In the genomic region with DNA sequence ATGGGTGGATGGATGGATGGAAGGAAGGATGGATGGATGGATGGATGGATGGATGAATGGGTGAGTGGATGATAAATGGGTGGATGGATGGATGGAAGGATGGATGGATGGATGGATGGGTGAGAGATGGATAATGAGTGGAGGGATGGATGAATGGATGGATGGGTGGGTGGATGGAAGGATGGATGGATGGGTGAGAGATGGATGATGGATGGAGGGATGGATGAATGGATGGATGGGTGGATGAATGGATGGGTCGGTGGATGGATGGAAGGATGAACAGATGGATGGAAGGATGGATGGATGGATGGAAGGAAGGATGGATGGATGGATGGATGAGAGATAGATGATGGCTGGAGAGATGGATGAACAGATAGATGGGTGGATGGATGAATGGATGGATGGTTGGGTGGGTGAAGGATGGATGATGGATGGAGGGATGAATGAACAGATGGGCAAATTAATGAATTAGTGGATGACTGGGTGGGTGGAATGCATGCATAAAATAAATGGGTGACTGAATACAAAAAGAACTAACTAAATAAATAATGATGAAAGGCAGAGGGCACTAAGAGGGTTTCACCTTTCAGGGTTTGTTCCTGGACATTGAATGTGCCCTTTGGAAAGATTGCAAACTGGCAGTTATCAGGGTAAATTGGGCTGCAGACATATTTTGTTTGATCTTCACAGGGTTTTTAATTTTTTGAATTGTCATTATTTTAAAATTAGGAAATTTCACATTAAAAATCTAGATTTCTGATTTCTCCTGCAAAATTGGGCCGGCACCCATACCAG, we compare ENCODE assay signal across 18 cellular contexts. TPM values are rescaled to one million over a fixed set of nuclear protein-coding genes. Genes with fewer than 3 reads are reported as not detected.
DNase-seq lines count a peak whose midpoint lies in the region; ATAC-seq, FAIRE-seq and TF ChIP-seq lines count a peak whose summit lies in the region.
"Had no signal": no experiment of that assay in that cellular context is flagged by ENCODE, and none has a peak within 500 bp of the region (broad histone marks: within the 10 kb centered on the region; RNA-seq: fewer than 3 reads in every experiment).

No MANE protein-coding gene starts in this region.

- in situ Hi-C loops in HepG2 (cut with HindIII; ENCODE audit: extremely low pct_ligation_motif_present, low pct_unique_long_range_greater_than_20kb) = no loop called here

- peaks cover 0 to 5% (median 0%) of the 10 kb centered on the region in 11 experiments; a peak in 1 of 22 replicates for H3K36me3 ChIP-seq in BLaER1 treated with 17β-estradiol and CSF1 and Interleukin-3, amounts not matched to agents 10 nM and 100 nM
- H3K36me3 ChIP-seq in RWPE2 (ENCODE audit: low read depth) (no peaks in the 10 kb centered on the region), HepG2 (replicated peaks in 1 of 2; ENCODE audit: control insufficient read depth in 1 of 2, insufficient read depth in 2 of 2, low read length in 2 of 2) (no peaks in the 10 kb centered on the region)

- ATAC-seq in A549 (no peak), RWPE2 (ENCODE audit: low read depth) (no peak), HepG2 (no peak), GM18505 (IDR thresholded peaks at IDR 0.05; ENCODE audit: unreplicated experiment) (no peak), GM18502 (IDR thresholded peaks at IDR 0.05; ENCODE audit: poor library complexity, unreplicated experiment) (no peak)

- DNase-seq in A549 (ENCODE audit: low read depth in 1 of 2, low spot score in 1 of 2) (no peak), RWPE2 (ENCODE audit: low spot score) (no peak), HepG2 (ENCODE audit: low spot score) (no peak), NCI-H2196 treated with DMSO at 0.1 percent for 48 hours (lab: John Stamatoyannopoulos, UW; ENCODE audit: unreplicated experiment) (no peak)
- DNase-seq: C1 segment of cervical spinal cord, H9, KBM-7, NCI-H1092 treated with DMSO at 0.1 percent for 48 hours, NCI-H2081, NCI-H2171 treated with DMSO at 0.1 percent for 48 hours, NCI-H446 treated with DMSO at 0.1 percent for 48 hours, NCI-H526 treated with DMSO at 0.1 percent for 48 hours, OCI-M1, SHP77 treated with DMSO at 0.1 percent for 48 hours, SK-N-SH had no signal

- no peak overlapping the region for H3K4me3 ChIP-seq in A549
- no peak overlapping the region for H3K4me3 ChIP-seq in BLaER1 treated with 17β-estradiol and CSF1 and Interleukin-3, amounts not matched to agents 10 nM and 100 nM
- no peak overlapping the region for H3K4me3 ChIP-seq in RWPE2 (ENCODE audit: severe bottlenecking)
- no peak overlapping the region for H3K4me3 ChIP-seq in HepG2 (replicated peaks in 1 of 3; ENCODE audit: insufficient read depth in 1 of 3, low read depth in 2 of 3, low read length in 3 of 3)

- H3K27me3 ChIP-seq in BLaER1 treated with 17β-estradiol and CSF1 and Interleukin-3, amounts not matched to agents 10 nM and 100 nM = no peaks in the 10 kb centered on the region
- no peaks in the 10 kb centered on the region for H3K27me3 ChIP-seq in RWPE2 (ENCODE audit: insufficient read depth, poor library complexity, severe bottlenecking)
- no peaks in the 10 kb centered on the region for H3K27me3 ChIP-seq in HepG2 (ENCODE audit: control insufficient read depth in 1 of 2, insufficient read depth in 2 of 2, low read length in 2 of 2)

- POLR2A ChIA-PET in A549 (lab: Yijun Ruan, JAX) = no interaction called here
- POLR2A ChIA-PET in HepG2 (lab: Yijun Ruan, JAX) = interaction anchor here (0.9 to 9.0 kb wide), 3 partner anchors 59 to 287 kb away, joined by 3 to 98 read pairs (median 7); partner anchors contain the start of gene CEBPB

- H3K79me2 ChIP-seq in HepG2 (ENCODE audit: insufficient read depth, low read length) = no peaks in the 10 kb centered on the region

- H4K20me1 ChIP-seq in BLaER1 treated with 17β-estradiol and CSF1 and Interleukin-3, amounts not matched to agents 10 nM and 100 nM = no peaks in the 10 kb centered on the region
- no peaks in the 10 kb centered on the region for H4K20me1 ChIP-seq in HepG2 (ENCODE audit: insufficient read depth, low read length)

- no TSS peak for BruUV-seq in HepG2 (replicated peaks; lab: Mats Ljungman, UMichigan)

- peak overlapping the region; percentile 91 to 94; a peak in 5 of 6 replicates for H3K27ac ChIP-seq in A549
- H3K27ac ChIP-seq in BLaER1 treated with 17β-estradiol and CSF1 and Interleukin-3, amounts not matched to agents 10 nM and 100 nM = 0 out of 22 replicates have a peak overlapping the region, but pooled peaks of 1 of the 11 experiments have one; percentile 60
- peak overlapping the region; percentile 3 for H3K27ac ChIP-seq in RWPE2 (ENCODE audit: poor library complexity, severe bottlenecking)
- H3K27ac ChIP-seq in HepG2 (ENCODE audit: extremely low read length, insufficient read depth, low read length) = no peak overlapping the region

- TF ChIP-seq EP300 in A549 (IDR thresholded peaks at IDR 0.05) (no peak), HepG2 (IDR thresholded peaks at IDR 0.05; ENCODE audit: low read depth in 2 of 2, low read length in 2 of 2) (no peak), HepG2 (CRISPR knock-in tag; IDR thresholded peaks at IDR 0.05; ENCODE audit: borderline replicate concordance) (no peak)

- intact Hi-C loops in HepG2 (cut with micrococcal nuclease; ENCODE audit: unreplicated experiment) = no loop called here

- TF ChIP-seq CTCF in A549 (IDR thresholded peaks at IDR 0.05) = no peak
- no peak for TF ChIP-seq CTCF in RWPE2 (IDR thresholded peaks at IDR 0.05; ENCODE audit: poor library complexity, severe bottlenecking)
- TF ChIP-seq CTCF in HepG2 (CRISPR knock-in tag; IDR thresholded peaks at IDR 0.05) = no peak

- no peak overlapping the region for H2AFZ ChIP-seq in HepG2 (ENCODE audit: low read length)

- H3K4me1 ChIP-seq in A549 = peaks cover 59% of the 10 kb centered on the region
- H3K4me1 ChIP-seq in BLaER1 treated with 17β-estradiol and CSF1 and Interleukin-3, amounts not matched to agents 10 nM and 100 nM = peaks cover 40 to 72% (median 63%) of the 10 kb centered on the region in 10 experiments
- peaks cover 13% of the 10 kb centered on the region for H3K4me1 ChIP-seq in RWPE2 (ENCODE audit: insufficient read depth, poor library complexity, severe bottlenecking)
- peaks cover 90% of the 10 kb centered on the region for H3K4me1 ChIP-seq in HepG2 (ENCODE audit: insufficient read depth, low read length)

- TF ChIP-seq RAD21 in A549 (conservative IDR thresholded peaks at IDR 0.05 in 1 of 2, IDR thresholded peaks at IDR 0.05 in 1 of 2) (no peak), HepG2 (CRISPR knock-in tag; IDR thresholded peaks at IDR 0.05) (no peak)

- H3K9ac ChIP-seq in BLaER1 treated with 17β-estradiol and CSF1 and Interleukin-3, amounts not matched to agents 10 nM and 100 nM = no peak overlapping the region
- no peak overlapping the region for H3K9ac ChIP-seq in HepG2 (ENCODE audit: insufficient read depth, low read depth, low read length)
- H3K9ac ChIP-seq: SK-N-SH had no signal

- FAIRE-seq in A549 (lab: Jason Lieb, UNC) (no peak), HepG2 (lab: Jason Lieb, UNC) (no peak)

- no peaks in the 10 kb centered on the region for H3K9me3 ChIP-seq in A549
- H3K9me3 ChIP-seq in BLaER1 treated with 17β-estradiol and CSF1 and Interleukin-3, amounts not matched to agents 10 nM and 100 nM (replicated peaks in 1 of 11) = no peaks in the 10 kb centered on the region
- H3K9me3 ChIP-seq in RWPE2 (ENCODE audit: severe bottlenecking) = no peaks in the 10 kb centered on the region
- H3K9me3 ChIP-seq in HepG2 (ENCODE audit: low read length) = no peaks in the 10 kb centered on the region
- H3K9me3 ChIP-seq: SK-N-SH had no signal

- H3K4me2 ChIP-seq in A549 (no peak overlapping the region), HepG2 (ENCODE audit: low read depth, low read length) (no peak overlapping the region)
- H3K4me2 ChIP-seq in BLaER1 treated with 17β-estradiol and CSF1 and Interleukin-3, amounts not matched to agents 10 nM and 100 nM = peak overlapping the region in 8 of 11 experiments; percentile 49 to 91 (median 68); a peak in 14 of 22 replicates
- H3K4me2 ChIP-seq: SK-N-SH had no signal

- WGBS in A549 (ENCODE audit: missing lambda C conversion rate) = 90% methylated on average over 2 of the region's 2 CpGs
- WGBS in HepG2 (ENCODE audit: low lambda C conversion rate) = 94% methylated on average over 2 of the region's 2 CpGs

- CTCF ChIA-PET in A549 (lab: Yijun Ruan, JAX) (interaction anchor here (0.9 to 16.2 kb wide), 10 partner anchors 8 to 274 kb away, joined by 3 to 322 read pairs (median 4); partner anchors contain the start of gene CEBPB), HepG2 (lab: Yijun Ruan, JAX; ENCODE audit: low intra/inter-chr PET ratio, low total read pairs) (interaction anchor here (1.8 to 7.3 kb wide), 2 partner anchors 59 to 272 kb away, joined by 10 to 138 read pairs; partner anchors contain the start of gene CEBPB)

- TF ChIP-seq POLR2A in A549 (IDR thresholded peaks at IDR 0.05; ENCODE audit: low read length) (no peak), HepG2 (IDR thresholded peaks at IDR 0.05; ENCODE audit: insufficient read depth in 1 of 2, low read depth in 2 of 2, low read length in 2 of 2) (no peak), GM18505 (IDR thresholded peaks at IDR 0.05; ENCODE audit: borderline replicate concordance, extremely low read depth, insufficient read depth, insufficient read length) (no peak)

RNA-seq across cellular contexts. Expression of gene PTPN1, which starts 50.9 kb away (rescaled TPM):
- polyA plus RNA-seq in A549 (2011; rRNA removed) = 21.8 and 23.2 TPM in 2 replicates
- 17.7 and 21.9 TPM in 2 replicates for polyA plus RNA-seq in A549 (2012; cell fraction: cytosol; rRNA removed)
- 22.1 and 27.5 TPM in 2 replicates for polyA plus RNA-seq in A549 (2012; cell fraction: nucleus; rRNA removed)
- 24.3 to 26.7 TPM (median 25.6 TPM) in 3 replicates for polyA plus RNA-seq in A549 (2017; fragmentation: RNase III; extraction: RNeasy Plus Mini Kit Qiagen cat#74134 plus additional on column Dnase treatment)
- polyA minus RNA-seq in A549 (2011; rRNA and poly(A)+ RNA removed) = 15.7 and 16.0 TPM in 2 replicates
- 33.3 and 37.2 TPM in 2 replicates for total RNA-seq in HepG2 (2016; rRNA removed; fragmentation: Illumina TruSeq; extraction: Trizol)
- 4.1 and 4.3 TPM in 2 replicates for total RNA-seq in HepG2 (2016; cell fraction: cytosol; rRNA removed; fragmentation: Illumina TruSeq; extraction: Trizol; ENCODE audit: low read depth)
- total RNA-seq in HepG2 (2016; cell fraction: insoluble cytoplasmic fraction; rRNA removed; fragmentation: Illumina TruSeq; extraction: Trizol) = 31.0 and 34.8 TPM in 2 replicates
- 16.1 and 17.5 TPM in 2 replicates for total RNA-seq in HepG2 (2016; cell fraction: membrane; rRNA removed; fragmentation: Illumina TruSeq; extraction: Trizol)
- total RNA-seq in HepG2 (2016; cell fraction: nucleus; rRNA removed; fragmentation: Illumina TruSeq; extraction: Trizol) = 22.9 and 26.4 TPM in 2 replicates
- 16.8 and 17.7 TPM in 2 replicates for polyA plus RNA-seq in HepG2 (2011; rRNA removed)
- polyA plus RNA-seq in HepG2 (2011; cell fraction: cytosol; rRNA removed) = 14.7 and 18.4 TPM in 2 replicates
- polyA plus RNA-seq in HepG2 (2011; cell fraction: nucleus; rRNA removed) = 21.4 and 23.7 TPM in 2 replicates
- 20.9 and 24.3 TPM in 2 replicates for polyA plus RNA-seq in HepG2 (2012)
- polyA plus RNA-seq in HepG2 (2016; cell fraction: cytosol; fragmentation: Illumina TruSeq; extraction: Trizol; ENCODE audit: low read depth) = 2.4 and 2.5 TPM in 2 replicates
- 33.0 and 39.3 TPM in 2 replicates for polyA plus RNA-seq in HepG2 (2016; cell fraction: insoluble cytoplasmic fraction; fragmentation: Illumina TruSeq; extraction: Trizol; ENCODE audit: low read depth)
- polyA plus RNA-seq in HepG2 (2016; cell fraction: membrane; fragmentation: Illumina TruSeq; extraction: Trizol; ENCODE audit: low read depth) = 9.4 and 10.0 TPM in 2 replicates
- 31.1 and 31.8 TPM in 2 replicates for polyA plus RNA-seq in HepG2 (2016; cell fraction: nucleus; fragmentation: Illumina TruSeq; extraction: Trizol; ENCODE audit: insufficient read depth, low read depth)
- polyA minus RNA-seq in HepG2 (2011; rRNA and poly(A)+ RNA removed; ENCODE audit: low replicate concordance) = 27.4 and 30.1 TPM in 2 replicates
- 12.4 and 15.0 TPM in 2 replicates for polyA minus RNA-seq in HepG2 (2011; cell fraction: cytosol; rRNA and poly(A)+ RNA removed)
- 23.0 and 24.9 TPM in 2 replicates for polyA minus RNA-seq in HepG2 (2011; cell fraction: nucleus; rRNA and poly(A)+ RNA removed)

Comparison
In these comparisons a context has a peak if more than half of its experiments do, and no peak if none do; other contexts are left out.
1. H3K4me2 ChIP-seq: peak in BLaER1 treated with 17β-estradiol and CSF1 and Interleukin-3, amounts not matched to agents 10 nM and 100 nM (8 of 11); none in A549 (single experiment) and HepG2 (single experiment).
2. Of the 38 proteins assayed by ChIP-seq in both HepG2 and A549: peak only in HepG2: EHMT2 and JUNB; only in A549: none; in both: none; in neither: 36.